8 cellular contexts compared by ENCODE assay signal in the genomic region with DNA sequence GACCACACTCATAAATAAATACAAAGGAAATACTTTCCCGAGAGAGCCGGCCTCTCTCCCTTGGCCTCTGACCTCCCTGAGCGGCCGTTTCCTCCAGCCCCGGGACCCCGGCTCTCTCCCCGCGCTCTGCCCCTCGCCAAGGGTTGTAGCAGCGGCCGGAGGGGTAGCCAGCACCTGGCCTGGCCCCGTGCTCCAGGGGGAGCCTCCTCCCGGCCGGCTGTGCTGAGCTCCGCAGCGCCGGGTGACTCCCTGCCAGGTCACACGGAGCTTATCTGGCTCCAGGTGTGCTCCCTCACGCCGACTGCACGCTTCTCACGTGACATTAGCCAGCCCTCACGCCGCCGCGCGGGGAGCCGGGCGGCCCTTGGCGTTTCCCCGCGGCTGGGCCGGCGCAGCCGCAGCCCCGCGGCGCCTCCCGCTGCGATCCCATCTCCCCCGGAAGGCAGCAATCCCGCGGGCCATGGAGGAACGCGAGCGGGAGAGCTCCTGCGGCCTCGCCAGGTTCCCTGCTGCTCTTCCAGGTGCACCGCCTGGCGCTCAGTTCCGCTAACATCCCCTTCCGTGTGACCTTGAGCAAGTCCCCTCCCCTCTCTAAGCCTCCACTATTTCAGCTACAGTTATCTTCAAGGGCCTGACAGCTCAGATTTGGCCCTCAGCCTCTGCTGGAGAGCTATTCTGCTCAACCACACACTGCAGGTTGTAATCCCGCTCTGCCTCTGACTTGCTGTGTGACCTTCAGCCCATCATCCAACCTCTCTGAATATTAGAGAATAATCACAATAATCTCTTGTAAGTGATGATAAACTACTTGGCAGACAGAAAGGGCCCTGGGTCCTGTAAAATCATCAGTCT. TPM values are rescaled to one million over a fixed set of nuclear protein-coding genes. Genes with fewer than 3 reads are reported as not detected.
DNase-seq lines count a peak whose midpoint lies in the region; ATAC-seq and TF ChIP-seq lines count a peak whose summit lies in the region.

No MANE protein-coding gene starts in this region.

- peak overlapping the region; percentile 68 for H3K4me3 ChIP-seq in GM06990 (replicated peaks; ENCODE audit: low read depth, low read length)
- H3K4me3 ChIP-seq in OCI-LY3 (ENCODE audit: low read length) = peak overlapping the region; percentile 84
- H3K4me3 ChIP-seq in tibial artery = peak overlapping the region; percentile 54 to 59

- H3K79me2 ChIP-seq in OCI-LY3 (ENCODE audit: low read length) = no peaks in the 10 kb centered on the region

- peak overlapping the region; percentile 62 for H3K27ac Mint-ChIP-seq in neural crest cell (ENCODE audit: unreplicated experiment)

- H3K4me1 Mint-ChIP-seq in neural crest cell = peaks cover 39% of the 10 kb centered on the region

- intact Hi-C loops in tibial artery (cut with DNase I; ENCODE audit: low total_unique reads) = no loop called here

- peak; percentile 4 for TF ChIP-seq CTCF in GM06990 (IDR thresholded peaks at IDR 0.05; ENCODE audit: insufficient read depth, low read length, poor library complexity, severe bottlenecking)
- no peak for TF ChIP-seq CTCF in OCI-LY3 (IDR thresholded peaks at IDR 0.05; ENCODE audit: low read depth, low read length)
- no peak for TF ChIP-seq CTCF in neural crest cell (conservative IDR thresholded peaks at IDR 0.05)
- TF ChIP-seq CTCF in tibial artery (IDR thresholded peaks at IDR 0.05) = no peak

- ATAC-seq in HG03025 (IDR thresholded peaks at IDR 0.05; ENCODE audit: low FRiP score, unreplicated experiment) = no peak

- H3K9me3 Mint-ChIP-seq in neural crest cell = no peaks in the 10 kb centered on the region

- H3K4me1 ChIP-seq in OCI-LY3 (ENCODE audit: low read length) = peaks cover 20% of the 10 kb centered on the region
- H3K4me1 ChIP-seq in tibial artery = peaks cover 0 to 52% (median 30%) of the 10 kb centered on the region in 4 donors

- no peaks in the 10 kb centered on the region for H3K27me3 Mint-ChIP-seq in neural crest cell (ENCODE audit: low read depth)

- H3K27me3 ChIP-seq in GM06990 (replicated peaks; ENCODE audit: control insufficient read depth, insufficient read depth, low read length) = no peaks in the 10 kb centered on the region
- no peaks in the 10 kb centered on the region for H3K27me3 ChIP-seq in OCI-LY3 (ENCODE audit: low read depth, low read length)
- no peaks in the 10 kb centered on the region for H3K27me3 ChIP-seq in tibial artery

- peak overlapping the region; percentile 62 for H3K9ac ChIP-seq in OCI-LY3 (ENCODE audit: low read length)

- peak overlapping the region; percentile 89 for H3K4me3 Mint-ChIP-seq in neural crest cell

- H3K9me3 ChIP-seq in OCI-LY3 (ENCODE audit: insufficient read depth, low read length) (no peaks in the 10 kb centered on the region), tibial artery (no peaks in the 10 kb centered on the region)

- H2AFZ ChIP-seq in OCI-LY3 (ENCODE audit: low read depth, low read length) = peak overlapping the region; percentile 66

- H3K27ac ChIP-seq in OCI-LY3 (ENCODE audit: low read length) = no peak overlapping the region
- peak overlapping the region; percentile 42 to 61 for H3K27ac ChIP-seq in tibial artery

- peak overlapping the region; percentile 87 for H3K4me2 ChIP-seq in OCI-LY3 (ENCODE audit: low read length)

- DNase-seq in GM06990 (ENCODE audit: extremely low read depth, insufficient read length) (peak; percentile 78), HPDE6-E6E7 (ENCODE audit: extremely low spot score) (peak; percentile 77), fibroblast of gingiva (ENCODE audit: low read depth) (peak; percentile 7), neural crest cell (ENCODE audit: low read depth, low spot score) (peak; percentile 43), tibial artery (no peak)
- peak; percentile 68 to 74 for DNase-seq in activated T-cell treated with anti-CD3 and anti-CD28 coated beads, Interleukin-2, amount 50 U/mL, for 48 hours

- no peaks in the 10 kb centered on the region for H3K36me3 Mint-ChIP-seq in neural crest cell (ENCODE audit: low read depth)

- H4K20me1 ChIP-seq in OCI-LY3 (ENCODE audit: insufficient read depth, low read length) = no peaks in the 10 kb centered on the region

- H3K36me3 ChIP-seq in GM06990 (ENCODE audit: control insufficient read depth, insufficient read depth, low read length) (no peaks in the 10 kb centered on the region), OCI-LY3 (replicated peaks; ENCODE audit: low read depth, low read length) (no peaks in the 10 kb centered on the region), tibial artery (no peaks in the 10 kb centered on the region)

RNA-seq across cellular contexts. Expression of a gene that starts 3.5 kb away (rescaled TPM):
- total RNA-seq in neural crest cell = 43.1 and 48.2 TPM in 2 replicates

Comparison
In these comparisons a context has a peak if more than half of its experiments do, and no peak if none do; other contexts are left out.
1. DNase-seq: peak in GM06990 (single experiment), HPDE6-E6E7 (single experiment), activated T-cell treated with anti-CD3 and anti-CD28 coated beads, Interleukin-2, amount 50 U/mL, for 48 hours (2 of 2), fibroblast of gingiva (single experiment) and neural crest cell (single experiment); none in tibial artery (0 of 2).
2. Peak in every context shown above with its lines, with median percentiles within 50 percentile points of each other: H3K4me3 ChIP-seq.